23 cellular contexts compared by ENCODE assay signal in the genomic region with DNA sequence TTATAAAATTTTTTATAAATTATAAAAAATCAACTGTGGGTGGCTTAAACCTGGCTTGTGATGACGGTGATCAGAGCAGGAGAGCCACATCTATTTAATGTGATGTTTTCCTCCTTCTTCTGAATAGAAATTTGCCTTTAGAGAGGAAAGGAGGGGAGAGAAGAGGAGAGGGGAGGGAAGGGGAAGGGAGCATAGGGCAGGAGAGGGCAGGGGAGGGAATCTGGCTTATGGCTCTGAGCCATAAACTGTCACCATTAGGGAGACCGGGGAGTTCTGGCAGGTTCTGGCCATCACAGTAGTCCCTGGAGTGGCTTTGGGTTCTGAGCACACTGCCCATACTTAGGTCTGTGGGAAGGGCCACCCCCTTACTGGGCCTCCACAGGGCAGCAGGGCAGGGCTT.
DNase-seq lines count a peak whose midpoint lies in the region; ATAC-seq and TF ChIP-seq lines count a peak whose summit lies in the region.
"Had no signal": no experiment of that assay in that cellular context is flagged by ENCODE, and none has a peak within 500 bp of the region (broad histone marks: within the 10 kb centered on the region; RNA-seq: fewer than 3 reads in every experiment).

No MANE protein-coding gene starts in this region.

- no peak overlapping the region for H4K91ac ChIP-seq in neuronal stem cell (ENCODE audit: low read depth, low read length, poor library complexity)

- peak overlapping the region; percentile 31 for H3K18ac ChIP-seq in neuronal stem cell (ENCODE audit: low read length)

- H3K4me2 ChIP-seq in OCI-LY3 (ENCODE audit: low read length) (peak overlapping the region; percentile 85), neuronal stem cell (ENCODE audit: insufficient read depth, low read length, poor library complexity, severe bottlenecking) (no peak overlapping the region)
- H3K4me2 ChIP-seq: BLaER1 had no signal

- H3K9me3 Mint-ChIP-seq in stimulated activated memory B cell treated with anti-CD40 and anti-IgM and Interleukin-4, amounts not matched to agents 10 μg/mL and 1 μg/mL and 100 μg/mL, for 72 hours = no peaks in the 10 kb centered on the region
- H3K9me3 Mint-ChIP-seq in stimulated activated naive B cell treated with anti-CD40 and anti-IgM and Interleukin-4, amounts not matched to agents 10 μg/mL and 1 μg/mL and 100 μg/mL, for 72 hours = peaks cover 0 to 7% of the 10 kb centered on the region in 2 donors
- H3K9me3 Mint-ChIP-seq: CD4-positive, CD25-positive, alpha-beta regulatory T cell; CD8-positive, alpha-beta memory T cell had no signal

- H3K27ac ChIP-seq in OCI-LY3 (ENCODE audit: low read length) = peak overlapping the region; percentile 76
- H3K27ac ChIP-seq in neuronal stem cell (replicated peaks; ENCODE audit: low read length) = no peak overlapping the region
- H3K27ac ChIP-seq: BLaER1 had no signal

- H3K4ac ChIP-seq in neuronal stem cell (ENCODE audit: low read length) = no peak overlapping the region

- H3K27me3 ChIP-seq in OCI-LY3 (ENCODE audit: low read depth, low read length) (peaks cover 10% of the 10 kb centered on the region), neuronal stem cell (ENCODE audit: control insufficient read depth in 3 of 3, insufficient read depth in 3 of 3, low read depth in 1 of 3, low read length in 3 of 3) (peaks cover 0 to 22% (median 0%) of the 10 kb centered on the region in 3 experiments)
- H3K27me3 ChIP-seq: BLaER1 had no signal

- peak overlapping the region; percentile 70 for H3K27ac Mint-ChIP-seq in stimulated activated memory B cell treated with anti-CD40 and anti-IgM and Interleukin-4, amounts not matched to agents 10 μg/mL and 1 μg/mL and 100 μg/mL, for 72 hours
- H3K27ac Mint-ChIP-seq in stimulated activated naive B cell treated with anti-CD40 and anti-IgM and Interleukin-4, amounts not matched to agents 10 μg/mL and 1 μg/mL and 100 μg/mL, for 72 hours = no peak overlapping the region
- H3K27ac Mint-ChIP-seq: CD14-positive monocyte; CD4-positive, alpha-beta memory T cell had no signal

- ATAC-seq in stimulated activated memory B cell treated with anti-CD40 and anti-IgM and Interleukin-4, amounts not matched to agents 10 μg/mL and 1 μg/mL and 100 μg/mL, for 72 hours = no peak
- no peak for ATAC-seq in stimulated activated naive B cell treated with anti-CD40 and anti-IgM and Interleukin-4, amounts not matched to agents 10 μg/mL and 1 μg/mL and 100 μg/mL, for 72 hours (replicated peaks)
- ATAC-seq in GM19351 (IDR thresholded peaks at IDR 0.05; ENCODE audit: unreplicated experiment) (no peak), HG03521 (IDR thresholded peaks at IDR 0.05; ENCODE audit: unreplicated experiment) (no peak)

- peaks cover 41% of the 10 kb centered on the region for H3K27me3 Mint-ChIP-seq in stimulated activated memory B cell treated with anti-CD40 and anti-IgM and Interleukin-4, amounts not matched to agents 10 μg/mL and 1 μg/mL and 100 μg/mL, for 72 hours
- peaks cover 32 to 44% of the 10 kb centered on the region in 2 donors for H3K27me3 Mint-ChIP-seq in stimulated activated naive B cell treated with anti-CD40 and anti-IgM and Interleukin-4, amounts not matched to agents 10 μg/mL and 1 μg/mL and 100 μg/mL, for 72 hours

- no peak overlapping the region for H2BK15ac ChIP-seq in neuronal stem cell (ENCODE audit: low read length)

- H3K4me3 Mint-ChIP-seq in stimulated activated memory B cell treated with anti-CD40 and anti-IgM and Interleukin-4, amounts not matched to agents 10 μg/mL and 1 μg/mL and 100 μg/mL, for 72 hours = no peak overlapping the region
- H3K4me3 Mint-ChIP-seq in stimulated activated naive B cell treated with anti-CD40 and anti-IgM and Interleukin-4, amounts not matched to agents 10 μg/mL and 1 μg/mL and 100 μg/mL, for 72 hours = no peak overlapping the region
- H3K4me3 Mint-ChIP-seq: CD14-positive monocyte; CD4-positive, alpha-beta memory T cell; CD4-positive, CD25-positive, alpha-beta regulatory T cell; CD8-positive, alpha-beta memory T cell had no signal

- peaks cover 16% of the 10 kb centered on the region for H3K4me1 Mint-ChIP-seq in stimulated activated memory B cell treated with anti-CD40 and anti-IgM and Interleukin-4, amounts not matched to agents 10 μg/mL and 1 μg/mL and 100 μg/mL, for 72 hours
- H3K4me1 Mint-ChIP-seq in stimulated activated naive B cell treated with anti-CD40 and anti-IgM and Interleukin-4, amounts not matched to agents 10 μg/mL and 1 μg/mL and 100 μg/mL, for 72 hours = peaks cover 5 to 11% of the 10 kb centered on the region in 2 donors
- H3K4me1 Mint-ChIP-seq: CD14-positive monocyte; CD4-positive, alpha-beta memory T cell; CD4-positive, CD25-positive, alpha-beta regulatory T cell; CD8-positive, alpha-beta memory T cell had no signal

- peak overlapping the region; percentile 45; the same call in 1 of the 2 replicates for H3K9ac ChIP-seq in OCI-LY3 (ENCODE audit: low read length)
- no peak overlapping the region for H3K9ac ChIP-seq in neuronal stem cell (ENCODE audit: low read depth, low read length, poor library complexity)
- H3K9ac ChIP-seq: BLaER1 had no signal

- H4K20me1 ChIP-seq in OCI-LY3 (ENCODE audit: insufficient read depth, low read length) = no peaks in the 10 kb centered on the region
- H4K20me1 ChIP-seq: BLaER1 had no signal

- DNase-seq in neuronal stem cell (ENCODE audit: low spot score) = no peak
- no peak for DNase-seq in stimulated activated naive B cell treated with anti-CD40 and anti-IgM and Interleukin-4, amounts not matched to agents 10 μg/mL and 1 μg/mL and 100 μg/mL, for 72 hours
- DNase-seq: 8988T; ACHN; BE2C; C1 segment of cervical spinal cord; CD4-positive, alpha-beta memory T cell; CD4-positive, CD25-positive, alpha-beta regulatory T cell; CD8-positive, alpha-beta memory T cell; DMS 273 treated with DMSO at 0.1 percent for 48 hours; DMS153; DMS53; DMS79; DND-41; EL; GDM1 had no signal

- H3K4me3 ChIP-seq in OCI-LY3 (ENCODE audit: low read length) (peak overlapping the region; percentile 66), neuronal stem cell (ENCODE audit: low read length in 2 of 2) (no peak overlapping the region)
- H3K4me3 ChIP-seq: BLaER1, GM12878 had no signal

- H3K4me1 ChIP-seq in OCI-LY3 (ENCODE audit: low read length) (peaks cover 33% of the 10 kb centered on the region), neuronal stem cell (ENCODE audit: control insufficient read depth in 2 of 2, insufficient read depth in 1 of 2, low read depth in 1 of 2, low read length in 2 of 2) (peaks cover 0 to 7% of the 10 kb centered on the region in 2 donors)
- H3K4me1 ChIP-seq: BE2C had no signal

- WGBS in neuronal stem cell (ENCODE audit: extremely low coverage in 2 of 2, insufficient read length in 2 of 2, insufficient replicate concordance in 1 of 2), 2 donors = no CpG with 5 or more reads among the region's 2 CpGs

- no peak overlapping the region for H2BK12ac ChIP-seq in neuronal stem cell (ENCODE audit: low read length)

- no peaks in the 10 kb centered on the region for H3K79me1 ChIP-seq in neuronal stem cell (ENCODE audit: low read depth, low read length)

- no peak overlapping the region for H3K23ac ChIP-seq in neuronal stem cell (ENCODE audit: low read depth, low read length, poor library complexity)

- H3K36me3 ChIP-seq in OCI-LY3 (replicated peaks; ENCODE audit: low read depth, low read length) = no peaks in the 10 kb centered on the region
- no peaks in the 10 kb centered on the region for H3K36me3 ChIP-seq in neuronal stem cell (replicated peaks in 1 of 2; ENCODE audit: control insufficient read depth in 2 of 2, insufficient read depth in 2 of 2, low read length in 2 of 2)
- H3K36me3 ChIP-seq: BE2C, BLaER1 had no signal

- H2AFZ ChIP-seq in OCI-LY3 (ENCODE audit: low read depth, low read length) (peak overlapping the region; percentile 74), neuronal stem cell (ENCODE audit: low read length) (no peak overlapping the region)

- no peak overlapping the region for H3K14ac ChIP-seq in neuronal stem cell (ENCODE audit: low read length)

- H2BK120ac ChIP-seq in neuronal stem cell (ENCODE audit: low read depth, low read length) = no peak overlapping the region

- no peak for TF ChIP-seq CTCF in OCI-LY3 (IDR thresholded peaks at IDR 0.05; ENCODE audit: low read depth, low read length)

- no peak overlapping the region for H2BK5ac ChIP-seq in neuronal stem cell (ENCODE audit: low read length)

- H3K36me3 Mint-ChIP-seq in stimulated activated memory B cell treated with anti-CD40 and anti-IgM and Interleukin-4, amounts not matched to agents 10 μg/mL and 1 μg/mL and 100 μg/mL, for 72 hours = no peaks in the 10 kb centered on the region
- no peaks in the 10 kb centered on the region for H3K36me3 Mint-ChIP-seq in stimulated activated naive B cell treated with anti-CD40 and anti-IgM and Interleukin-4, amounts not matched to agents 10 μg/mL and 1 μg/mL and 100 μg/mL, for 72 hours
- H3K36me3 Mint-ChIP-seq: CD14-positive monocyte; CD4-positive, alpha-beta memory T cell; CD4-positive, CD25-positive, alpha-beta regulatory T cell; CD8-positive, alpha-beta memory T cell had no signal

- no peaks in the 10 kb centered on the region for H3K79me2 ChIP-seq in OCI-LY3 (ENCODE audit: low read length)

- H4K8ac ChIP-seq in neuronal stem cell (ENCODE audit: low read depth, low read length) = no peak overlapping the region

- no peak overlapping the region for H2AK5ac ChIP-seq in neuronal stem cell (ENCODE audit: low read depth, low read length)

- no peaks in the 10 kb centered on the region for H3K9me3 ChIP-seq in OCI-LY3 (ENCODE audit: insufficient read depth, low read length)
- no peaks in the 10 kb centered on the region for H3K9me3 ChIP-seq in neuronal stem cell (replicated peaks in 1 of 2; ENCODE audit: control insufficient read depth in 2 of 2, insufficient read depth in 1 of 2, low read depth in 1 of 2, low read length in 2 of 2)
- H3K9me3 ChIP-seq: BE2C, BLaER1 had no signal
